In genomic region chr12:75185881-75186280, GRCh38 we compare ENCODE assay signal across 1 cellular context.
A peak's percentile ranks its signal among the peaks of the same experiment; 100 is the strongest.
TF ChIP-seq lines count a peak whose summit lies in the region.

No MANE protein-coding gene starts in this region.

TF ChIP-seq in HEK293, 187 proteins besides CTCF, POLR2A, EP300 and RAD21 (continued from another document):
- TF ChIP-seq, protein P1, sequence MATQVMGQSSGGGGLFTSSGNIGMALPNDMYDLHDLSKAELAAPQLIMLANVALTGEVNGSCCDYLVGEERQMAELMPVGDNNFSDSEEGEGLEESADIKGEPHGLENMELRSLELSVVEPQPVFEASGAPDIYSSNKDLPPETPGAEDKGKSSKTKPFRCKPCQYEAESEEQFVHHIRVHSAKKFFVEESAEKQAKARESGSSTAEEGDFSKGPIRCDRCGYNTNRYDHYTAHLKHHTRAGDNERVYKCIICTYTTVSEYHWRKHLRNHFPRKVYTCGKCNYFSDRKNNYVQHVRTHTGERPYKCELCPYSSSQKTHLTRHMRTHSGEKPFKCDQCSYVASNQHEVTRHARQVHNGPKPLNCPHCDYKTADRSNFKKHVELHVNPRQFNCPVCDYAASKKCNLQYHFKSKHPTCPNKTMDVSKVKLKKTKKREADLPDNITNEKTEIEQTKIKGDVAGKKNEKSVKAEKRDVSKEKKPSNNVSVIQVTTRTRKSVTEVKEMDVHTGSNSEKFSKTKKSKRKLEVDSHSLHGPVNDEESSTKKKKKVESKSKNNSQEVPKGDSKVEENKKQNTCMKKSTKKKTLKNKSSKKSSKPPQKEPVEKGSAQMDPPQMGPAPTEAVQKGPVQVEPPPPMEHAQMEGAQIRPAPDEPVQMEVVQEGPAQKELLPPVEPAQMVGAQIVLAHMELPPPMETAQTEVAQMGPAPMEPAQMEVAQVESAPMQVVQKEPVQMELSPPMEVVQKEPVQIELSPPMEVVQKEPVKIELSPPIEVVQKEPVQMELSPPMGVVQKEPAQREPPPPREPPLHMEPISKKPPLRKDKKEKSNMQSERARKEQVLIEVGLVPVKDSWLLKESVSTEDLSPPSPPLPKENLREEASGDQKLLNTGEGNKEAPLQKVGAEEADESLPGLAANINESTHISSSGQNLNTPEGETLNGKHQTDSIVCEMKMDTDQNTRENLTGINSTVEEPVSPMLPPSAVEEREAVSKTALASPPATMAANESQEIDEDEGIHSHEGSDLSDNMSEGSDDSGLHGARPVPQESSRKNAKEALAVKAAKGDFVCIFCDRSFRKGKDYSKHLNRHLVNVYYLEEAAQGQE (tag by site-specific recombination; IDR thresholded peaks at IDR 0.05) = peak; percentile 45; the same call in 1 of the 2 replicates
- TF ChIP-seq ZNF555 (tag by site-specific recombination; conservative IDR thresholded peaks at IDR 0.05) = peak; percentile 68
- 0 out of 2 replicates have a peak, but pooled peaks have one; percentile 19 for TF ChIP-seq ZBTB21 (tag by site-specific recombination; IDR thresholded peaks at IDR 0.05)
- TF ChIP-seq ZBTB11 (tag by site-specific recombination; conservative IDR thresholded peaks at IDR 0.05; ENCODE audit: low read depth) = peak; percentile 69
